Comparison of ENCODE assay signal across 8 cellular contexts in the genomic region with DNA sequence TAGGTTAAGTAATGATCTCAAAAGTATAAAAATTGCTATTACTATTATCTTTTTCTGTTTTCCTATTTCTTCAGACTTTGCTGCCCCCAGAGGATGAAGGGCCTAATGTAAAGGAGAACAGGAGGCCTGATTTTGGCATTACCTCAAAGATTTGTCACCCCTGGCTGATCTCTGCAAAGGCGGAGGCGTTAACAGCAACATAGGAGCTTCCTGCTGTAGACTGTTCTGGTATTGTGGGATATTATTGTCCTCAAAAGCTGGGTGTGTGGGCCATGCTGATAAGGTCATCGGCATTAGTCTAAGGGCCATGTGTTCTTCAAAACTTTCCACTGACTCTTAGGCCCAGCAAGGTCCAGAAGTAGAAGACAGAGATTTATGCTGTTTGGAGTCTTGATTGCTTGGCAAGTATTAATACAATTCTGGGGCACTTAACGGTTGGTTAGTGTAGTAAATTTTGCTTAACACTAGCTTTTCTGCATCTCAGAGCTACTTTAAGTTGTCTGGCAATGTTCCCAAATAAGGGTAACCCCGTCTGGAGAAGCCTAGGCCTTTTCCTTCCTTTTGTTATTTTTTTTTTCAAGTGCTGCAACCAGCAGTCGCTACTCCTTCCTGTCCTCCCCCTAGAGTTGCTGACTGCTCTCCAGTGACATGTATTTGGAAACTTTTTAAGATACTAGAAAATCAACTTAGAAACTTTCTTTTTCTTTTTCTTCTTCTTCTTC. TPM values are rescaled to one million over a fixed set of nuclear protein-coding genes. Genes with fewer than 3 reads are reported as not detected.
DNase-seq lines count a peak whose midpoint lies in the region; ATAC-seq, FAIRE-seq and TF ChIP-seq lines count a peak whose summit lies in the region.

No MANE protein-coding gene starts in this region.

- no peaks in the 10 kb centered on the region for H3K27me3 ChIP-seq in K562 (ENCODE audit: control insufficient read depth in 2 of 2, insufficient read depth in 2 of 2, low read length in 2 of 2)

- no peaks in the 10 kb centered on the region for H3K4me1 ChIP-seq in K562 (replicated peaks in 1 of 2; ENCODE audit: control insufficient read depth in 2 of 2, insufficient read depth in 2 of 2, low read length in 2 of 2)

- ATAC-seq in HG03103 (IDR thresholded peaks at IDR 0.05; ENCODE audit: low read depth, unreplicated experiment): peak; percentile 71
- peak; percentile 95 for ATAC-seq in K562
- ATAC-seq in memory B cell (ENCODE audit: low read depth): peak; percentile 88

- POLR2A ChIA-PET in K562 (lab: Yijun Ruan, JAX): interaction anchor here (0.6 kb wide), 1 partner anchor 15 kb away, joined by 4 read pairs; no protein-coding TSS in a partner anchor

- no peak overlapping the region for H3K9ac ChIP-seq in K562 (ENCODE audit: insufficient read depth in 1 of 2, low read depth in 2 of 2, low read length in 2 of 2)

- H3K27ac Mint-ChIP-seq in memory B cell: peak overlapping the region; percentile 96

- no peaks in the 10 kb centered on the region for H3K36me3 ChIP-seq in K562 (ENCODE audit: control insufficient read depth, insufficient read depth, low read length)

- H3K9me3 Mint-ChIP-seq in memory B cell: peaks cover 4% of the 10 kb centered on the region

- TF ChIP-seq POLR2A in K562 (conservative IDR thresholded peaks at IDR 0.05): no peak

- CTCF ChIA-PET in K562 (lab: Yijun Ruan, JAX; ENCODE audit: low intra/inter-chr PET ratio): no interaction called here

- 2% methylated on average over 6 of the region's 6 CpGs for WGBS in K562 (ENCODE audit: insufficient coverage, low coverage, missing lambda C conversion rate)

- intact Hi-C loops in K562 (cut with micrococcal nuclease): loop anchor here (5.0 kb wide), 2 partner anchors 50 to 100 kb away; partner anchors contain the start of gene TCTN3

- no peak overlapping the region for H3K27ac ChIP-seq in K562 (ENCODE audit: extremely low read depth, low read depth, low read length)

- H3K4me3 Mint-ChIP-seq in memory B cell: peak overlapping the region; percentile 95

- peaks cover 6% of the 10 kb centered on the region for H3K36me3 Mint-ChIP-seq in memory B cell

- H3K4me2 ChIP-seq in K562 (ENCODE audit: insufficient read depth, low read length): no peak overlapping the region

- peak; percentile 67 for TF ChIP-seq EP300 in K562 (IDR thresholded peaks at IDR 0.05; ENCODE audit: low read length)

- no peak overlapping the region for H2AFZ ChIP-seq in K562 (ENCODE audit: low read depth, low read length)

- no peaks in the 10 kb centered on the region for H3K9me3 ChIP-seq in K562 (replicated peaks; ENCODE audit: control insufficient read depth, insufficient read depth, low read depth, low read length)

- in situ Hi-C loops in K562 (cut with MboI): no loop called here

- H3K4me3 ChIP-seq in K562: no peak overlapping the region

- no peak for TF ChIP-seq RAD21 in K562 (CRISPR knock-in tag; conservative IDR thresholded peaks at IDR 0.05 in 1 of 2, IDR thresholded peaks at IDR 0.05 in 1 of 2)

- DNase-seq in NCI-H748 (lab: John Stamatoyannopoulos, UW; ENCODE audit: unreplicated experiment) (peak; percentile 20), NCI-H748 treated with DMSO at 0.1 percent for 48 hours (lab: John Stamatoyannopoulos, UW) (no peak), K562 (ENCODE audit: extremely low read depth in 1 of 4, low spot score in 3 of 4) (peak; percentile 17 to 78 (median 42)), memory B cell (ENCODE audit: low spot score in 2 of 2) (peak; percentile 29 to 48), NK-92 (lab: John Stamatoyannopoulos, UW; ENCODE audit: unreplicated experiment) (no peak), NCI-H146 treated with DMSO at 0.1 percent for 48 hours (lab: John Stamatoyannopoulos, UW; ENCODE audit: unreplicated experiment) (no peak), A172 (ENCODE audit: low spot score) (no peak)

- H3K79me2 ChIP-seq in K562 (ENCODE audit: control insufficient read depth, insufficient read depth, low read length): no peaks in the 10 kb centered on the region

- peaks cover 36% of the 10 kb centered on the region for H3K4me1 Mint-ChIP-seq in memory B cell

- no peaks in the 10 kb centered on the region for H4K20me1 ChIP-seq in K562 (replicated peaks; ENCODE audit: control insufficient read depth, insufficient read depth, low read length)

- TF ChIP-seq CTCF in K562 (IDR thresholded peaks at IDR 0.05 in 2 of 3, conservative IDR thresholded peaks at IDR 0.05 in 1 of 3; ENCODE audit: insufficient read depth in 2 of 3, low read depth in 1 of 3, low read length in 3 of 3): peak; percentile 25 to 37 (median 27); a peak in 3 of 6 replicates

- no peaks in the 10 kb centered on the region for H3K9me1 ChIP-seq in K562 (ENCODE audit: control insufficient read depth, insufficient read depth, low read length)

- no TSS peak for BruUV-seq in K562 (replicated peaks; lab: Mats Ljungman, UMichigan)

- FAIRE-seq in K562 (lab: Jason Lieb, UNC): peak; percentile 77

- no peaks in the 10 kb centered on the region for H3K27me3 Mint-ChIP-seq in memory B cell

TF ChIP-seq in K562, 482 proteins besides CTCF, POLR2A, EP300 and RAD21 (continues in another document):
- TF ChIP-seq, protein P1, sequence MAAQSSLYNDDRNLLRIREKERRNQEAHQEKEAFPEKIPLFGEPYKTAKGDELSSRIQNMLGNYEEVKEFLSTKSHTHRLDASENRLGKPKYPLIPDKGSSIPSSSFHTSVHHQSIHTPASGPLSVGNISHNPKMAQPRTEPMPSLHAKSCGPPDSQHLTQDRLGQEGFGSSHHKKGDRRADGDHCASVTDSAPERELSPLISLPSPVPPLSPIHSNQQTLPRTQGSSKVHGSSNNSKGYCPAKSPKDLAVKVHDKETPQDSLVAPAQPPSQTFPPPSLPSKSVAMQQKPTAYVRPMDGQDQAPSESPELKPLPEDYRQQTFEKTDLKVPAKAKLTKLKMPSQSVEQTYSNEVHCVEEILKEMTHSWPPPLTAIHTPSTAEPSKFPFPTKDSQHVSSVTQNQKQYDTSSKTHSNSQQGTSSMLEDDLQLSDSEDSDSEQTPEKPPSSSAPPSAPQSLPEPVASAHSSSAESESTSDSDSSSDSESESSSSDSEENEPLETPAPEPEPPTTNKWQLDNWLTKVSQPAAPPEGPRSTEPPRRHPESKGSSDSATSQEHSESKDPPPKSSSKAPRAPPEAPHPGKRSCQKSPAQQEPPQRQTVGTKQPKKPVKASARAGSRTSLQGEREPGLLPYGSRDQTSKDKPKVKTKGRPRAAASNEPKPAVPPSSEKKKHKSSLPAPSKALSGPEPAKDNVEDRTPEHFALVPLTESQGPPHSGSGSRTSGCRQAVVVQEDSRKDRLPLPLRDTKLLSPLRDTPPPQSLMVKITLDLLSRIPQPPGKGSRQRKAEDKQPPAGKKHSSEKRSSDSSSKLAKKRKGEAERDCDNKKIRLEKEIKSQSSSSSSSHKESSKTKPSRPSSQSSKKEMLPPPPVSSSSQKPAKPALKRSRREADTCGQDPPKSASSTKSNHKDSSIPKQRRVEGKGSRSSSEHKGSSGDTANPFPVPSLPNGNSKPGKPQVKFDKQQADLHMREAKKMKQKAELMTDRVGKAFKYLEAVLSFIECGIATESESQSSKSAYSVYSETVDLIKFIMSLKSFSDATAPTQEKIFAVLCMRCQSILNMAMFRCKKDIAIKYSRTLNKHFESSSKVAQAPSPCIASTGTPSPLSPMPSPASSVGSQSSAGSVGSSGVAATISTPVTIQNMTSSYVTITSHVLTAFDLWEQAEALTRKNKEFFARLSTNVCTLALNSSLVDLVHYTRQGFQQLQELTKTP (IDR thresholded peaks at IDR 0.05; ENCODE audit: low read depth in 1 of 2, partially characterized antibody in 2 of 2): no peak
- TF ChIP-seq ZNF143 (CRISPR knock-in tag; IDR thresholded peaks at IDR 0.05): no peak
- TF ChIP-seq MAFF (IDR thresholded peaks at IDR 0.05; ENCODE audit: low read length): no peak
- peak; percentile 87 for TF ChIP-seq NFIC (IDR thresholded peaks at IDR 0.05)

RNA-seq across cellular contexts. Expression of gene ENTPD1, which starts 14.0 kb away (rescaled TPM):
- total RNA-seq in K562 (2011; cell fraction: chromatin; rRNA removed; ENCODE audit: low replicate concordance): 0.30 and 0.81 TPM in 2 replicates
- total RNA-seq in K562 (2011; cell fraction: nucleolus; rRNA removed): not detected in 2 replicates
- total RNA-seq in K562 (2011; cell fraction: nucleoplasm; rRNA removed): 0.59 and 0.69 TPM in 2 replicates
- total RNA-seq in K562 (2014; rRNA removed) (0.18 and 0.49 TPM in 2 replicates), K562 (2014; rRNA removed; fragmentation: Illumina TruSeq; extraction: Trizol) (0.16 and 0.47 TPM in 2 replicates), K562 (2015; rRNA removed; fragmentation: Illumina TruSeq; extraction: Trizol) (0.38 and 0.62 TPM in 2 replicates), K562 (2021) (0.35 and 0.38 TPM in 2 replicates)
- polyA plus RNA-seq in K562 (2011; rRNA removed) (0.07 and 0.37 TPM in 2 replicates), K562 (2014; fragmentation: Illumina TruSeq; extraction: Trizol) (0.10 and 0.37 TPM in 2 replicates), K562 (2014; fragmentation: Nextera tagmentation; extraction: Ambion mirVana) (1 to 10 TPM; 1.2 to 1.5 TPM), K562 (2014; rRNA removed) (0.12 and 0.35 TPM in 2 replicates)
- polyA plus RNA-seq in K562 (2011; cell fraction: cytosol; rRNA removed): 0.03 and 0.04 TPM in 2 replicates
- 0.09 and 0.22 TPM in 2 replicates for polyA plus RNA-seq in K562 (2011; cell fraction: nucleus; rRNA removed)
- 2.0 and 2.2 TPM in 2 replicates for polyA plus RNA-seq in K562 (2012)
- 0.18 and 0.45 TPM in 2 replicates for polyA minus RNA-seq in K562 (2011; rRNA and poly(A)+ RNA removed)
- polyA minus RNA-seq in K562 (2011; cell fraction: cytosol; rRNA and poly(A)+ RNA removed): not detected in 2 replicates
- polyA minus RNA-seq in K562 (2011; cell fraction: nucleus; rRNA and poly(A)+ RNA removed): 0.11 and 0.13 TPM in 2 replicates
- 1.9 and 2.5 TPM in 2 replicates for total RNA-seq in A172 (2014; rRNA removed; shearing (Covaris generic))

RNA-seq across cellular contexts. Expression of gene TCTN3, which starts 48.2 kb away (rescaled TPM):
- 35.6 and 41.6 TPM in 2 replicates for total RNA-seq in K562 (2011; cell fraction: chromatin; rRNA removed; ENCODE audit: low replicate concordance)
- 35.9 and 36.1 TPM in 2 replicates for total RNA-seq in K562 (2011; cell fraction: nucleolus; rRNA removed)
- total RNA-seq in K562 (2011; cell fraction: nucleoplasm; rRNA removed): 33.6 and 38.7 TPM in 2 replicates
- total RNA-seq in K562 (2014; rRNA removed) (10.4 and 17.4 TPM in 2 replicates), K562 (2014; rRNA removed; fragmentation: Illumina TruSeq; extraction: Trizol) (15.2 TPM in 2 replicates), K562 (2015; rRNA removed; fragmentation: Illumina TruSeq; extraction: Trizol) (14.5 and 15.9 TPM in 2 replicates), K562 (2021) (17.1 and 19.8 TPM in 2 replicates)
- polyA plus RNA-seq in K562 (2011; rRNA removed) (25.8 and 26.0 TPM in 2 replicates), K562 (2014; fragmentation: Illumina TruSeq; extraction: Trizol) (21.6 and 22.9 TPM in 2 replicates), K562 (2014; fragmentation: Nextera tagmentation; extraction: Ambion mirVana) (10 to 100 TPM; 16.3 to 24.3 TPM), K562 (2014; rRNA removed) (12.6 and 17.3 TPM in 2 replicates)
- polyA plus RNA-seq in K562 (2011; cell fraction: cytosol; rRNA removed): 25.1 and 28.4 TPM in 2 replicates
- 25.5 and 28.7 TPM in 2 replicates for polyA plus RNA-seq in K562 (2011; cell fraction: nucleus; rRNA removed)
- polyA plus RNA-seq in K562 (2012): 13.6 and 17.2 TPM in 2 replicates
- 24.1 and 28.6 TPM in 2 replicates for polyA minus RNA-seq in K562 (2011; rRNA and poly(A)+ RNA removed)
- polyA minus RNA-seq in K562 (2011; cell fraction: cytosol; rRNA and poly(A)+ RNA removed): 22.2 and 23.4 TPM in 2 replicates
- 22.6 and 27.7 TPM in 2 replicates for polyA minus RNA-seq in K562 (2011; cell fraction: nucleus; rRNA and poly(A)+ RNA removed)
- 41.8 and 43.1 TPM in 2 replicates for total RNA-seq in A172 (2014; rRNA removed; shearing (Covaris generic))

Comparison
In these comparisons a context has a peak if more than half of its experiments do, and no peak if none do; other contexts are left out.
1. DNase-seq: peak in NCI-H748 (single experiment), K562 (4 of 4) and memory B cell (2 of 2); none in NCI-H748 treated with DMSO at 0.1 percent for 48 hours (single experiment), NK-92 (single experiment), NCI-H146 treated with DMSO at 0.1 percent for 48 hours (single experiment) and A172 (single experiment).
2. Peak in every context shown above with its lines, with median percentiles within 50 percentile points of each other: ATAC-seq.